ENCODE assay signal across 9 cellular contexts in the genomic region with DNA sequence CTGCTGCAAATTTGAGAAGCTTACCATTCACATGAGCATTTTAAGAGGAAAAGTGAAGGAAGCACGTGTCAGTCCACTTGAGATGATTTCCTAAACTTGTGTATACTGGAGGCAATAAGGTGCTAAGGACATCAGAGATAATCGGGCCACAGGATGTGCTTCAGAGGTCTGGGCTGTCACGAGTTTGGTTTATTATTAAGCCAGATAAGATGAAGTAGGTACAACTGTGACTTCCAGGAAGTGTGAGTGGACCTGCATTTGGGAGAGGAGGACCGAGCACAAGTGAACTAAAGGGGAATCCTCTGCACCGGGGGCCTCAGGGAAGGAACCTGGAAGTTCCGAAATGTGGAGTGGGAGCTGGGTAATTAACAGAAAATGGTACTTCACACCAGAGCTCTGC. TPM values are rescaled to one million over a fixed set of nuclear protein-coding genes. Genes with fewer than 3 reads are reported as not detected.
A peak's percentile ranks its signal among the peaks of the same experiment; 100 is the strongest.
DNase-seq lines count a peak whose midpoint lies in the region; ATAC-seq and TF ChIP-seq lines count a peak whose summit lies in the region.
"Had no signal": no experiment of that assay in that cellular context is flagged by ENCODE, and none has a peak within 500 bp of the region (broad histone marks: within the 10 kb centered on the region; RNA-seq: fewer than 3 reads in every experiment).

No MANE protein-coding gene starts in this region.

- H3K36me3 ChIP-seq in mucosa of rectum (ENCODE audit: control insufficient read depth in 2 of 2, insufficient read depth in 2 of 2, low read length in 2 of 2): no peaks in the 10 kb centered on the region

- no peaks in the 10 kb centered on the region for H3K9me3 ChIP-seq in mucosa of rectum (ENCODE audit: control insufficient read depth in 2 of 2, low read length in 2 of 2)

- TF ChIP-seq CTCF in HFFc6 (IDR thresholded peaks at IDR 0.05): no peak

- POLR2A ChIA-PET in activated naive CD8-positive, alpha-beta T cell treated with anti-CD3 and anti-CD28 coated beads, Interleukin-2, amount 10 ng/mL, durations not matched to agents 7 days and 5 days (lab: Charles Lee): no interaction called here

- no peak overlapping the region for H3K27ac ChIP-seq in mucosa of rectum (ENCODE audit: low read depth in 2 of 2, low read length in 2 of 2)

- H3K36me3 Mint-ChIP-seq in HFFc6 (ENCODE audit: low read depth): no peaks in the 10 kb centered on the region
- H3K36me3 Mint-ChIP-seq in activated naive CD8-positive, alpha-beta T cell treated with anti-CD3 and anti-CD28 coated beads, Interleukin-2, amount 10 ng/mL, durations not matched to agents 7 days and 5 days: no peaks in the 10 kb centered on the region

- no peak overlapping the region for H3K27ac Mint-ChIP-seq in HFFc6
- no peak overlapping the region for H3K27ac Mint-ChIP-seq in activated naive CD8-positive, alpha-beta T cell treated with anti-CD3 and anti-CD28 coated beads, Interleukin-2, amount 10 ng/mL, durations not matched to agents 7 days and 5 days

- DNase-seq in ELR (ENCODE audit: low read depth): peak; percentile 13
- no peak for DNase-seq in HFFc6
- DNase-seq in activated naive CD8-positive, alpha-beta T cell treated with anti-CD3 and anti-CD28 coated beads, Interleukin-2, amount 10 ng/mL, durations not matched to agents 7 days and 5 days: no peak
- no peak for DNase-seq in amygdala (lab: John Stamatoyannopoulos, UW)
- no peak for DNase-seq in AG20443 (ENCODE audit: low spot score)
- no peak for DNase-seq in AG08395 (ENCODE audit: low spot score)
- DNase-seq: substantia nigra had no signal

- peaks cover 7% of the 10 kb centered on the region for H3K4me1 Mint-ChIP-seq in HFFc6 (ENCODE audit: low read depth)
- H3K4me1 Mint-ChIP-seq in activated naive CD8-positive, alpha-beta T cell treated with anti-CD3 and anti-CD28 coated beads, Interleukin-2, amount 10 ng/mL, durations not matched to agents 7 days and 5 days: peaks cover 4% of the 10 kb centered on the region

- no peaks in the 10 kb centered on the region for H3K9me3 Mint-ChIP-seq in HFFc6
- no peaks in the 10 kb centered on the region for H3K9me3 Mint-ChIP-seq in activated naive CD8-positive, alpha-beta T cell treated with anti-CD3 and anti-CD28 coated beads, Interleukin-2, amount 10 ng/mL, durations not matched to agents 7 days and 5 days

- H3K4me3 Mint-ChIP-seq in HFFc6: peak overlapping the region; percentile 60; the same call in 1 of the 2 replicates
- peak overlapping the region; percentile 9 for H3K4me3 Mint-ChIP-seq in activated naive CD8-positive, alpha-beta T cell treated with anti-CD3 and anti-CD28 coated beads, Interleukin-2, amount 10 ng/mL, durations not matched to agents 7 days and 5 days

- ATAC-seq in activated naive CD8-positive, alpha-beta T cell treated with anti-CD3 and anti-CD28 coated beads, Interleukin-2, amount 10 ng/mL, durations not matched to agents 7 days and 5 days (ENCODE audit: low read depth): no peak
- no peak for ATAC-seq in GM19023 (IDR thresholded peaks at IDR 0.05; ENCODE audit: unreplicated experiment)

- H3K4me3 ChIP-seq in mucosa of rectum (ENCODE audit: low read length in 2 of 2): peak overlapping the region; percentile 81 to 83

- peak overlapping the region; percentile 32 to 41 for H3K9ac ChIP-seq in mucosa of rectum (ENCODE audit: low read depth in 1 of 2, low read length in 2 of 2)

- H3K27me3 ChIP-seq in mucosa of rectum (ENCODE audit: control insufficient read depth in 2 of 2, insufficient read depth in 2 of 2, low read length in 2 of 2): no peaks in the 10 kb centered on the region

- peaks cover 12% of the 10 kb centered on the region in 2 donors for H3K4me1 ChIP-seq in mucosa of rectum (ENCODE audit: control insufficient read depth in 2 of 2, insufficient read depth in 2 of 2, low read length in 2 of 2)

- peaks cover 29% of the 10 kb centered on the region for H3K27me3 Mint-ChIP-seq in HFFc6 (ENCODE audit: insufficient read depth)
- peaks cover 59% of the 10 kb centered on the region for H3K27me3 Mint-ChIP-seq in activated naive CD8-positive, alpha-beta T cell treated with anti-CD3 and anti-CD28 coated beads, Interleukin-2, amount 10 ng/mL, durations not matched to agents 7 days and 5 days

RNA-seq across cellular contexts. Expression of gene SAMD5, which starts 1.4 kb away (rescaled TPM):
- total RNA-seq in HFFc6 (2021; fragmentation: NEBNext Ultra II Directional; extraction: Animal tissue kit (Norgen Biotek cat#: 25700)): not detected
- not detected for total RNA-seq in activated naive CD8-positive, alpha-beta T cell treated with anti-CD3 and anti-CD28 coated beads, Interleukin-2, amount 10 ng/mL, durations not matched to agents 7 days and 5 days
